ENCODE assay signal across 8 cellular contexts in genomic region chr1:8862528-8862927, GRCh38. TPM values are rescaled to one million over a fixed set of nuclear protein-coding genes. Genes with fewer than 3 reads are reported as not detected.
DNase-seq lines count a peak whose midpoint lies in the region; ATAC-seq, FAIRE-seq and TF ChIP-seq lines count a peak whose summit lies in the region.

No MANE protein-coding gene starts in this region.

- in situ Hi-C loops in SK-MEL-5 (cut with HindIII; ENCODE audit: low pct_unique_long_range_greater_than_20kb, low sequenced_read_pairs): no loop called here

- POLR2A ChIA-PET in MCF 10A (lab: Yijun Ruan, JAX): interaction anchor here (0.9 to 10.0 kb wide), 6 partner anchors 10 to 337 kb away, joined by 3 to 103 read pairs (median 6); partner anchors contain the start of gene ENO1

- H3K27me3 ChIP-seq in breast epithelium (no peaks in the 10 kb centered on the region), bronchial epithelial cell (ENCODE audit: control insufficient read depth, insufficient read depth, low read length) (no peaks in the 10 kb centered on the region)

- H3K36me3 Mint-ChIP-seq in MCF 10A (ENCODE audit: insufficient read depth, unreplicated experiment): peaks cover 100% of the 10 kb centered on the region
- H3K36me3 Mint-ChIP-seq in nephron progenitor cell (ENCODE audit: low read depth): peaks cover 83% of the 10 kb centered on the region

- DNase-seq in MCF 10A (ENCODE audit: unreplicated experiment): no peak
- no peak for DNase-seq in breast epithelium (ENCODE audit: low spot score in 2 of 2)
- DNase-seq in SK-MEL-5 (ENCODE audit: low read depth, low spot score): peak; percentile 66
- no peak for DNase-seq in bronchial epithelial cell (ENCODE audit: low read depth)
- peak; percentile 45 for DNase-seq in nephron progenitor cell
- no peak for DNase-seq in GM19238 (ENCODE audit: insufficient read length, low spot score)

- no peaks in the 10 kb centered on the region for H3K4me1 Mint-ChIP-seq in MCF 10A (ENCODE audit: insufficient read depth, unreplicated experiment)
- H3K4me1 Mint-ChIP-seq in nephron progenitor cell: peaks cover 52% of the 10 kb centered on the region

- intact Hi-C loops in MCF 10A (cut with micrococcal nuclease): no loop called here
- intact Hi-C loops in breast epithelium (cut with DNase I; ENCODE audit: low total_unique reads): no loop called here

- no peak for ATAC-seq in HG03108 (IDR thresholded peaks at IDR 0.05; ENCODE audit: unreplicated experiment)
- ATAC-seq in HG03280 (IDR thresholded peaks at IDR 0.05; ENCODE audit: unreplicated experiment): no peak

- no peak for FAIRE-seq in bronchial epithelial cell (lab: Jason Lieb, UNC)

- no peak for TF ChIP-seq POLR2A in breast epithelium (IDR thresholded peaks at IDR 0.05)

- CTCF ChIA-PET in MCF 10A (lab: Yijun Ruan, JAX): interaction anchor here (0.6 to 6.3 kb wide), 10 partner anchors 10 to 301 kb away, joined by 3 to 59 read pairs (median 3); no protein-coding TSS in a partner anchor

- H3K4me3 ChIP-seq in breast epithelium (no peak overlapping the region), bronchial epithelial cell (ENCODE audit: low read depth, low read length) (no peak overlapping the region)

- H3K27me3 Mint-ChIP-seq in MCF 10A (ENCODE audit: insufficient read depth, unreplicated experiment): no peaks in the 10 kb centered on the region
- H3K27me3 Mint-ChIP-seq in nephron progenitor cell (ENCODE audit: low read depth, poor library complexity): peaks cover 4% of the 10 kb centered on the region

- no peaks in the 10 kb centered on the region for H3K4me1 ChIP-seq in breast epithelium

- H3K4me3 Mint-ChIP-seq in MCF 10A (ENCODE audit: unreplicated experiment): no peak overlapping the region
- H3K4me3 Mint-ChIP-seq in nephron progenitor cell: no peak overlapping the region

- no peaks in the 10 kb centered on the region for H3K9me3 ChIP-seq in breast epithelium

- TF ChIP-seq CTCF in MCF 10A (IDR thresholded peaks at IDR 0.05; ENCODE audit: unreplicated experiment) (peak; percentile 45), breast epithelium (IDR thresholded peaks at IDR 0.05) (peak in 1 of 3 donors; percentile 19), bronchial epithelial cell (IDR thresholded peaks at IDR 0.05; ENCODE audit: insufficient read depth, low read length, severe bottlenecking) (peak; percentile 68), nephron progenitor cell (IDR thresholded peaks at IDR 0.05) (peak; percentile 53)

- BruUV-seq in MCF 10A (replicated peaks; lab: Mats Ljungman, UMichigan): no TSS peak

- no peak overlapping the region for H3K27ac ChIP-seq in breast epithelium

- H3K9me3 Mint-ChIP-seq in MCF 10A (ENCODE audit: unreplicated experiment) (no peaks in the 10 kb centered on the region), nephron progenitor cell (no peaks in the 10 kb centered on the region)

- H3K36me3 ChIP-seq in breast epithelium (peaks cover 36% of the 10 kb centered on the region), bronchial epithelial cell (ENCODE audit: control insufficient read depth, insufficient read depth, low read length) (peaks cover 64% of the 10 kb centered on the region)

- H3K27ac Mint-ChIP-seq in MCF 10A (ENCODE audit: low read depth, unreplicated experiment) (no peak overlapping the region), nephron progenitor cell (peak overlapping the region; percentile 98)

RNA-seq across cellular contexts. Expression of gene ENO1, which starts 16.0 kb away (rescaled TPM):
- total RNA-seq in MCF 10A (2022) (2,592 and 2,811 TPM in 2 replicates), breast epithelium (100 to 1,000 TPM; 400 to 717 (median 589) TPM), bronchial epithelial cell (981 and 1,539 TPM in 2 replicates)
- total RNA-seq in SK-MEL-5 (2014; rRNA removed; shearing (Covaris generic)): 2,649 and 2,664 TPM in 2 replicates
- 1,654 and 1,719 TPM in 2 replicates for polyA plus RNA-seq in SK-MEL-5 (2015; cell fraction: cytosol; rRNA removed)
- polyA plus RNA-seq in SK-MEL-5 (2015; cell fraction: nucleus; rRNA removed): 712 and 723 TPM in 2 replicates

RNA-seq across cellular contexts. Expression of gene RERE, which starts 45.1 kb away (rescaled TPM):
- total RNA-seq in MCF 10A (2022): 36.8 and 48.4 TPM in 2 replicates
- 100 to 1,000 TPM in 2 of 3 donors, 10 to 100 TPM in 1; 65.8 to 166 (median 123) TPM for total RNA-seq in breast epithelium
- total RNA-seq in SK-MEL-5 (2014; rRNA removed; shearing (Covaris generic)): 20.0 and 30.3 TPM in 2 replicates
- polyA plus RNA-seq in SK-MEL-5 (2015; cell fraction: cytosol; rRNA removed): 45.1 and 50.0 TPM in 2 replicates
- 17.6 and 18.7 TPM in 2 replicates for polyA plus RNA-seq in SK-MEL-5 (2015; cell fraction: nucleus; rRNA removed)
- total RNA-seq in bronchial epithelial cell: 19.2 and 22.7 TPM in 2 replicates

Comparison
In these comparisons a context has a peak if more than half of its experiments do, and no peak if none do; other contexts are left out.
1. DNase-seq: peak in SK-MEL-5 (single experiment) and nephron progenitor cell (single experiment); none in MCF 10A (single experiment), breast epithelium (0 of 2), bronchial epithelial cell (single experiment) and GM19238 (single experiment).